In the genomic region with DNA sequence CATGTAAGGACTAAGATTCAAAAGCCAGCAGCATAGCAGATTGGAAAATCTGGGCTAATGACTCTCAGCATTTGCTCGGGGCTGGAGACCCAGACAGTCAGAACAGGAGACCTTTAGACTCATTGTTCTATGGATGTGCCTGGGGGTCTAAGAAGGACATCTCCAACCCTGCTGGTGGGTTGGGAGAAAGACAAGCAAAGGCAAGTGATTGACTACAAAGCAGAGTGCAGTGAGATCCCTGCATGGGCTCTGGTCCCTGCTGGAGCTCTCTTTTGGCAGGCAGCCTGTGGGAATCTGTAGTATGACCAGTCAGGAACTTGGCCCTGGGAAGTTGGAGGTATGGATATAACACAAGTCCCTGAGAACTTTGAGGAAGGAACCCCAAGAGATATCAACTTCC, we compare ENCODE assay signal across 16 cellular contexts.
"Had no signal": no experiment of that assay in that cellular context is flagged by ENCODE, and none has a peak within 500 bp of the region (broad histone marks: within the 10 kb centered on the region; RNA-seq: fewer than 3 reads in every experiment).

No MANE protein-coding gene starts in this region.

- H3K27ac Mint-ChIP-seq: activated naive CD4-positive, alpha-beta T cell treated with anti-CD3 and anti-CD28 coated beads, Interleukin-2, amount 50 U/mL, for 24 hours; activated T-cell treated with anti-CD3 and anti-CD28 coated beads, Interleukin-2, amount 50 U/mL, for 72 hours; naive thymus-derived CD8-positive, alpha-beta T cell; stimulated activated naive B cell treated with anti-CD40 and anti-IgM and Interleukin-4, amounts not matched to agents 10 μg/mL and 1 μg/mL and 100 μg/mL, for 72 hours had no signal

- DNase-seq: activated CD4-positive, alpha-beta T cell treated with anti-CD3 and anti-CD28 coated beads, Interleukin-2, amount 50 U/mL, for 4 hours; activated effector memory CD4-positive, alpha-beta T cell treated with anti-CD3 and anti-CD28 coated beads, Interleukin-2, amount 50 U/mL, for 16 hours; activated T-cell treated with anti-CD3 and anti-CD28 coated beads, Interleukin-2, amount 50 U/mL, for 72 hours; gastrocnemius medialis; heart left ventricle; naive thymus-derived CD8-positive, alpha-beta T cell; pancreas; stimulated activated CD4-positive, alpha-beta T cell treated with anti-CD3 and anti-CD28 coated beads, Interleukin-4, amount 100 ng/mL, for 4 hours; stimulated activated naive B cell treated with anti-CD40 and anti-IgM and Interleukin-4, amounts not matched to agents 10 μg/mL and 1 μg/mL and 100 μg/mL, for 72 hours; upper lobe of right lung had no signal

- H3K4me3 ChIP-seq: breast epithelium, coronary artery, gastrocnemius medialis, heart left ventricle, pancreas, thoracic aorta, upper lobe of right lung had no signal

- ATAC-seq: activated T-cell treated with anti-CD3 and anti-CD28 coated beads, Interleukin-2, amount 50 U/mL, for 72 hours; gastrocnemius medialis; heart left ventricle; naive thymus-derived CD8-positive, alpha-beta T cell; pancreas; sciatic nerve; stimulated activated naive B cell treated with anti-CD40 and anti-IgM and Interleukin-4, amounts not matched to agents 10 μg/mL and 1 μg/mL and 100 μg/mL, for 72 hours had no signal

- H3K36me3 ChIP-seq: breast epithelium, gastrocnemius medialis, heart left ventricle, pancreas, thoracic aorta, upper lobe of right lung had no signal

- H3K9me3 ChIP-seq: breast epithelium, gastrocnemius medialis, heart left ventricle, pancreas, thoracic aorta, upper lobe of right lung had no signal

- H3K27ac ChIP-seq: breast epithelium, coronary artery, gastrocnemius medialis, heart left ventricle, pancreas, thoracic aorta, upper lobe of right lung, VCaP had no signal

- H3K4me1 Mint-ChIP-seq: activated naive CD4-positive, alpha-beta T cell treated with anti-CD3 and anti-CD28 coated beads, Interleukin-2, amount 50 U/mL, for 24 hours; naive thymus-derived CD8-positive, alpha-beta T cell; stimulated activated naive B cell treated with anti-CD40 and anti-IgM and Interleukin-4, amounts not matched to agents 10 μg/mL and 1 μg/mL and 100 μg/mL, for 72 hours had no signal

- H3K27me3 ChIP-seq: breast epithelium, gastrocnemius medialis, heart left ventricle, pancreas, upper lobe of right lung had no signal

- H3K9me3 Mint-ChIP-seq: activated naive CD4-positive, alpha-beta T cell treated with anti-CD3 and anti-CD28 coated beads, Interleukin-2, amount 50 U/mL, for 24 hours; activated T-cell treated with anti-CD3 and anti-CD28 coated beads, Interleukin-2, amount 50 U/mL, for 72 hours had no signal

- H3K36me3 Mint-ChIP-seq: activated naive CD4-positive, alpha-beta T cell treated with anti-CD3 and anti-CD28 coated beads, Interleukin-2, amount 50 U/mL, for 24 hours; naive thymus-derived CD8-positive, alpha-beta T cell; stimulated activated naive B cell treated with anti-CD40 and anti-IgM and Interleukin-4, amounts not matched to agents 10 μg/mL and 1 μg/mL and 100 μg/mL, for 72 hours had no signal

- H3K4me1 ChIP-seq: breast epithelium, gastrocnemius medialis, upper lobe of right lung had no signal

- H3K4me3 Mint-ChIP-seq: activated naive CD4-positive, alpha-beta T cell treated with anti-CD3 and anti-CD28 coated beads, Interleukin-2, amount 50 U/mL, for 24 hours; activated T-cell treated with anti-CD3 and anti-CD28 coated beads, Interleukin-2, amount 50 U/mL, for 72 hours; naive thymus-derived CD8-positive, alpha-beta T cell; stimulated activated naive B cell treated with anti-CD40 and anti-IgM and Interleukin-4, amounts not matched to agents 10 μg/mL and 1 μg/mL and 100 μg/mL, for 72 hours had no signal
